In the genomic region with DNA sequence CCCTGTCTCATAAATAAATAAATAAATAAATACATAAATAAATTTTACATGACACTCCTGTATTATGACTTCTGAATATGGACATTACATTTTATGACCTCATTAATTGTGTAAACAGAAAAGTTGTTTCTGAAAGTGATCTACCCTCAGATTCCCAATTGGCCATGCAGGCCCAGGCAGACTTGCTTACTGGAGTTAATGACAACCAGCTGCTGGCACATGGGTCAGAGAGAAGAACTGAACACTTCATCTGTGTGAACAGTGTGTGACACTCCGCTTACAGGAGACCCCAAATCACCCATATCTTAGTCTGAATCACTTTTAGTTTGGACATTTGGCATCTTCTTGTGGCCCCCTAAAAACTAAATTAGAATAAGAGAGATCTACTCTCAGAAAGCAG, we compare ENCODE assay signal across 21 cellular contexts.
"Had no signal": no experiment of that assay in that cellular context is flagged by ENCODE, and none has a peak within 500 bp of the region (broad histone marks: within the 10 kb centered on the region; RNA-seq: fewer than 3 reads in every experiment).

No MANE protein-coding gene starts in this region.

- H3K4me3 Mint-ChIP-seq: activated B cell treated with CpG ODN at 0.5 μM for 24 hours; activated CD4-positive, alpha-beta memory T cell treated with anti-CD3 and anti-CD28 coated beads for 36 hours; activated naive CD4-positive, alpha-beta T cell treated with anti-CD3 and anti-CD28 coated beads for 36 hours; activated T-helper 17 cell treated with anti-CD3 and anti-CD28 coated beads, Interleukin-2, amount 50 U/mL, for 72 hours; naive thymus-derived CD4-positive, alpha-beta T cell; type B pancreatic cell had no signal

- H3K4me2 ChIP-seq: hepatocyte had no signal

- H2AFZ ChIP-seq: hepatocyte had no signal

- H3K9me3 ChIP-seq: breast epithelium, ovary, psoas muscle, testis had no signal

- H3K4me1 ChIP-seq: breast epithelium, psoas muscle, testis had no signal

- ATAC-seq: activated T-helper 17 cell treated with anti-CD3 and anti-CD28 coated beads, Interleukin-2, amount 50 U/mL, for 72 hours; naive thymus-derived CD4-positive, alpha-beta T cell; psoas muscle; right cardiac atrium had no signal

- H3K27me3 ChIP-seq: breast epithelium, hepatocyte, ovary, testis had no signal

- H3K27ac ChIP-seq: breast epithelium, hepatocyte, ovary, psoas muscle, testis had no signal

- H3K4me3 ChIP-seq: breast epithelium, hepatocyte, ovary, psoas muscle, testis had no signal

- H3K79me2 ChIP-seq: hepatocyte had no signal

- H3K36me3 ChIP-seq: breast epithelium, ovary had no signal

- H3K36me3 Mint-ChIP-seq: type B pancreatic cell had no signal

- H3K9me3 Mint-ChIP-seq: activated B cell treated with CpG ODN at 0.5 μM for 24 hours; activated CD4-positive, alpha-beta memory T cell treated with anti-CD3 and anti-CD28 coated beads for 36 hours; activated naive CD4-positive, alpha-beta T cell treated with anti-CD3 and anti-CD28 coated beads for 36 hours; activated T-helper 17 cell treated with anti-CD3 and anti-CD28 coated beads, Interleukin-2, amount 50 U/mL, for 72 hours; naive thymus-derived CD4-positive, alpha-beta T cell; type B pancreatic cell had no signal

- DNase-seq: activated B cell treated with CpG ODN at 0.5 μM for 24 hours; activated CD4-positive, alpha-beta memory T cell treated with anti-CD3 and anti-CD28 coated beads for 36 hours; activated CD4-positive, alpha-beta T cell treated with anti-CD3 and anti-CD28 coated beads for 4 hours; activated naive CD4-positive, alpha-beta T cell treated with anti-CD3 and anti-CD28 coated beads for 36 hours; activated T-cell treated with anti-CD3 and anti-CD28 coated beads, Interleukin-2, amount 50 U/mL, for 1 hour; cortex of kidney; erythroblast; mesendoderm; naive thymus-derived CD4-positive, alpha-beta T cell; ovary; psoas muscle; right cardiac atrium; small intestine; stimulated activated CD4-positive, alpha-beta T cell treated with anti-CD3 and anti-CD28 coated beads, Interleukin-15, amount 100 ng/mL, for 24 hours; stimulated activated CD4-positive, alpha-beta T cell treated with anti-CD3 and anti-CD28 coated beads, Interleukin-2, amount 100 ng/mL, for 48 hours; T-helper 9 cell; testis had no signal

- H3K27ac Mint-ChIP-seq: activated B cell treated with CpG ODN at 0.5 μM for 24 hours; activated CD4-positive, alpha-beta memory T cell treated with anti-CD3 and anti-CD28 coated beads for 36 hours; activated naive CD4-positive, alpha-beta T cell treated with anti-CD3 and anti-CD28 coated beads for 36 hours; activated T-helper 17 cell treated with anti-CD3 and anti-CD28 coated beads, Interleukin-2, amount 50 U/mL, for 72 hours; type B pancreatic cell had no signal
